In the genomic region with DNA sequence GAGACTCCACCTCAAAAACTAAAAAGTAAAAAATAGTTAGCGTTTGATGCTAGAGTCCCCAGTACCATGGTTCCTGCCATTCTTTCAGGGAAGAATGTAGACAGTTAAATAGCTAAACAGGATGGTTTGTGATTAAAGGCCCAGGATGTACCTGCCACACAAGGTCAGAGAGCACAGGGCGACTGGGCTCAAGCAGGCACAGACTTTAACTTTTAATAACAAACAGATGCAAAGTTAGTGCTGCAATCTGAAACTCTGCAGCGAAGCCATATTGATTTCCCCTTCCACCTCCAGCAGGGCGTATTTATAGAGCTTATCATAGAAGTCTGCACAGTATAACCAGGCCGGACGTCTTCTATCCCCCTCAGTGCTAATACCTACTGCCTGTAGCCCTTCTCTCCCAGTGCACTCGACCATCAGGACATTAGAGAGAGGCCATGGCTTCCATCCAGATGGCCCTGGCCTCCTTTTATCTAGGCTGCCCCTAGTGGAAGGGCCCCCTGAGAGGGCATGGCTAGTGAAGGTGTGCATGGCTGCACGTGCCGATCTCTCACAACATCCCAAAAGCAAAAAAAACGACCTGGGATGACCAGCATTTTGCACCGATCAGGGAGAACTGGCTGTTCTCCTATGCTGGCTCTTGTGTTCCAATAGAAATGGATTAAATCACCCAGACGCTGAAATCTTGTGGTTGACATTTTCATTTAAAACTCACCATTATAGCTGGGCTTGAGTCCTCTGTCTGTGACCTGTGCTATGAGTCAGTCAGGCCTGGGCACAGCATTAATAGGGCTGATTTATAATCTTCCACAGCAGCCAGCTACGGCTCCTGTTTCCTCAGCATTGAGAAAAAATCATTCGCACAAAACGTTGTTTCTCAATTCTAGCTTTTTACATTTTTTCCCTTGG, we compare ENCODE assay signal across 1 cellular context.
TF ChIP-seq lines count a peak whose summit lies in the region.

No MANE protein-coding gene starts in this region.

TF ChIP-seq in K562, 482 proteins besides CTCF, POLR2A, EP300 and RAD21:
- TF ChIP-seq, protein P1, sequence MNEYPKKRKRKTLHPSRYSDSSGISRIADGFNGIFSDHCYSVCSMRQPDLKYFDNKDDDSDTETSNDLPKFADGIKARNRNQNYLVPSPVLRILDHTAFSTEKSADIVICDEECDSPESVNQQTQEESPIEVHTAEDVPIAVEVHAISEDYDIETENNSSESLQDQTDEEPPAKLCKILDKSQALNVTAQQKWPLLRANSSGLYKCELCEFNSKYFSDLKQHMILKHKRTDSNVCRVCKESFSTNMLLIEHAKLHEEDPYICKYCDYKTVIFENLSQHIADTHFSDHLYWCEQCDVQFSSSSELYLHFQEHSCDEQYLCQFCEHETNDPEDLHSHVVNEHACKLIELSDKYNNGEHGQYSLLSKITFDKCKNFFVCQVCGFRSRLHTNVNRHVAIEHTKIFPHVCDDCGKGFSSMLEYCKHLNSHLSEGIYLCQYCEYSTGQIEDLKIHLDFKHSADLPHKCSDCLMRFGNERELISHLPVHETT (CRISPR knock-in tag; conservative IDR thresholded peaks at IDR 0.05 in 1 of 2, IDR thresholded peaks at IDR 0.05 in 1 of 2), result no peak
- no peak for TF ChIP-seq ZNF274 (IDR thresholded peaks at IDR 0.05; ENCODE audit: borderline replicate concordance, low read depth, low read length)
- TF ChIP-seq, protein P2, sequence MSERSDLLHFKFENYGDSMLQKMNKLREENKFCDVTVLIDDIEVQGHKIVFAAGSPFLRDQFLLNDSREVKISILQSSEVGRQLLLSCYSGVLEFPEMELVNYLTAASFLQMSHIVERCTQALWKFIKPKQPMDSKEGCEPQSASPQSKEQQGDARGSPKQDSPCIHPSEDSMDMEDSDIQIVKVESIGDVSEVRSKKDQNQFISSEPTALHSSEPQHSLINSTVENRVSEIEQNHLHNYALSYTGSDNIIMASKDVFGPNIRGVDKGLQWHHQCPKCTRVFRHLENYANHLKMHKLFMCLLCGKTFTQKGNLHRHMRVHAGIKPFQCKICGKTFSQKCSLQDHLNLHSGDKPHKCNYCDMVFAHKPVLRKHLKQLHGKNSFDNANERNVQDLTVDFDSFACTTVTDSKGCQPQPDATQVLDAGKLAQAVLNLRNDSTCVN (CRISPR knock-in tag; IDR thresholded peaks at IDR 0.05), result no peak
- TF ChIP-seq CEBPB (tag; IDR thresholded peaks at IDR 0.05), result no peak
- no peak for TF ChIP-seq TOE1 (IDR thresholded peaks at IDR 0.05; ENCODE audit: borderline replicate concordance)
- no peak for TF ChIP-seq TOE1 (CRISPR knock-in tag; IDR thresholded peaks at IDR 0.05; ENCODE audit: borderline replicate concordance, low read depth)
- no peak for TF ChIP-seq IRF2 (CRISPR knock-in tag; IDR thresholded peaks at IDR 0.05)
- no peak for TF ChIP-seq SIN3A (IDR thresholded peaks at IDR 0.05; ENCODE audit: borderline replicate concordance in 2 of 2, control insufficient read depth in 1 of 2, low read depth in 2 of 2, low read length in 2 of 2)
- no peak for TF ChIP-seq GABPA (tag; conservative IDR thresholded peaks at IDR 0.05; ENCODE audit: low read depth)
TF ChIP-seq in K562: peak in this region for 0.
